ENCODE assay signal across 26 cellular contexts in genomic region chr16:67580202-67580601, GRCh38.
"Had no signal": no experiment of that assay in that cellular context is flagged by ENCODE, and none has a peak within 500 bp of the region (broad histone marks: within the 10 kb centered on the region; RNA-seq: fewer than 3 reads in every experiment).

No MANE protein-coding gene starts in this region.

- H3K36me3 ChIP-seq: ovary, uterus had no signal

- H3K4me3 ChIP-seq: coronary artery, esophagus squamous epithelium, heart right ventricle, left lung, mucosa of descending colon, ovary, right lobe of liver, thoracic aorta, tibial nerve, upper lobe of right lung, uterus had no signal

- ATAC-seq: effector memory CD8-positive, alpha-beta T cell; heart right ventricle; left cardiac atrium; left lung; mucosa of descending colon; right lobe of liver; stimulated activated effector memory CD8-positive, alpha-beta T cell treated with anti-CD3 and anti-CD28 coated beads, Interleukin-12 subunit alpha, Interleukin-12 subunit beta, amount 100 ng/mL, for 72 hours; stimulated activated naive CD8-positive, alpha-beta T cell treated with anti-CD3 and anti-CD28 coated beads, Interleukin-15, Interleukin-2, amounts not matched to agents 100 U/mL and 50 U/mL, for 24 hours; upper lobe of right lung had no signal

- FAIRE-seq: endometrium, islet of Langerhans had no signal

- H3K27ac ChIP-seq: coronary artery, esophagus squamous epithelium, heart right ventricle, left lung, ovary, right lobe of liver, thoracic aorta, tibial nerve, upper lobe of right lung, uterus had no signal

- H3K4me1 ChIP-seq: left lung, right lobe of liver, tibial nerve, upper lobe of right lung, uterus had no signal

- DNase-seq: effector memory CD8-positive, alpha-beta T cell; erythroblast; esophagus squamous epithelium; glutamatergic neuron; heart right ventricle; hippocampal formation; left cardiac atrium; left lung; mesenchymal stem cell; mucosa of descending colon; naive B cell; nephron progenitor cell; occipital lobe; stimulated activated CD4-positive, alpha-beta T cell treated with anti-CD3 and anti-CD28 coated beads, Interleukin-2, amount 100 ng/mL, for 24 hours; stimulated activated CD4-positive, alpha-beta T cell treated with anti-CD3 and anti-CD28 coated beads, Interleukin-4, amount 100 ng/mL, for 24 hours; stimulated activated naive CD8-positive, alpha-beta T cell treated with anti-CD3 and anti-CD28 coated beads, Interleukin-15, Interleukin-2, amounts not matched to agents 100 U/mL and 50 U/mL, for 24 hours; upper lobe of right lung; uterus had no signal

- H3K9me3 ChIP-seq: esophagus squamous epithelium, heart right ventricle, left lung, mucosa of descending colon, ovary, right lobe of liver, thoracic aorta, tibial nerve, upper lobe of right lung, uterus had no signal

- H3K27me3 ChIP-seq: esophagus squamous epithelium, heart right ventricle, left lung, ovary, right lobe of liver, tibial nerve, upper lobe of right lung, uterus had no signal
